1 cellular context compared by ENCODE assay signal in genomic region chr9:124766326-124766725, GRCh38.
TF ChIP-seq lines count a peak whose summit lies in the region.

No MANE protein-coding gene starts in this region.

TF ChIP-seq in WTC11, 78 proteins besides CTCF, POLR2A, EP300 and RAD21 (continued from another document):
- no peak for TF ChIP-seq OVOL2 (CRISPR knock-in tag; IDR thresholded peaks at IDR 0.05; ENCODE audit: borderline replicate concordance)
- no peak for TF ChIP-seq ZNF281 (CRISPR knock-in tag; IDR thresholded peaks at IDR 0.05)
- no peak for TF ChIP-seq ZNF317 (CRISPR knock-in tag; IDR thresholded peaks at IDR 0.05; ENCODE audit: borderline replicate concordance, low read depth)
- TF ChIP-seq IRF1 (CRISPR knock-in tag; IDR thresholded peaks at IDR 0.05), result no peak
- no peak for TF ChIP-seq NFYB (CRISPR knock-in tag; conservative IDR thresholded peaks at IDR 0.05; ENCODE audit: low read depth)
- TF ChIP-seq PRRX2 (CRISPR knock-in tag; IDR thresholded peaks at IDR 0.05), result no peak
- no peak for TF ChIP-seq JUN (CRISPR knock-in tag; IDR thresholded peaks at IDR 0.05)
